In the genomic region with DNA sequence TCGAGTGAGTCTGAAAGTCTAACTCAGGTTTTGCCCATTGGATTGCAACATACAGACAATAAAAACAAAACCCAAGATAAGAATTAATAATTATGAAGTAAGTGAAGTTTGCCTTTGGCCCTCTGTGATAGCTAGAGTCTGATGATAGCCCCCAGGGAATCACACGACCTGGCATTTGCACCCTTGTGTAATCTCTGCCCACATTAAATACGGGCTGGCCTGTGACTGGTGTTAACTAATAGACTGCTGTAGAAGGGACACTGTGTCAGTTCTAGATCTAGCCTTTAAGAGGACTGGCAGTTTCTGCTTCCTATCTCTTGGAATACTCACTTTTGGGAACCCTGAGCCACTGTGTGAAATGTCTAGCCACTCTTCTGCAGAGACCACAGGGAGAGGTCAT, we compare ENCODE assay signal across 33 cellular contexts. TPM values are rescaled to one million over a fixed set of nuclear protein-coding genes. Genes with fewer than 3 reads are reported as not detected.
A peak's percentile ranks its signal among the peaks of the same experiment; 100 is the strongest.
DNase-seq lines count a peak whose midpoint lies in the region; ATAC-seq, FAIRE-seq and TF ChIP-seq lines count a peak whose summit lies in the region.
"Had no signal": no experiment of that assay in that cellular context is flagged by ENCODE, and none has a peak within 500 bp of the region (broad histone marks: within the 10 kb centered on the region; RNA-seq: fewer than 3 reads in every experiment).

No MANE protein-coding gene starts in this region.

- no peak for FAIRE-seq in HepG2 (lab: Jason Lieb, UNC)
- no peak for FAIRE-seq in small intestine (lab: Jason Lieb, UNC)
- FAIRE-seq: A549, GM12878, GM12892, GM18507 had no signal

- no peak overlapping the region for H3K9ac ChIP-seq in liver (ENCODE audit: low read depth in 1 of 2, low read length in 2 of 2)
- no peak overlapping the region for H3K9ac ChIP-seq in HepG2 (ENCODE audit: insufficient read depth, low read depth, low read length)
- no peak overlapping the region for H3K9ac ChIP-seq in SK-N-MC (ENCODE audit: insufficient read length)
- H3K9ac ChIP-seq: BLaER1 had no signal

- H3K36me3 ChIP-seq in liver (ENCODE audit: control insufficient read depth in 4 of 4, insufficient read depth in 3 of 4, low read depth in 1 of 4, low read length in 3 of 4) (no peaks in the 10 kb centered on the region), HepG2 (replicated peaks in 1 of 2; ENCODE audit: control insufficient read depth in 1 of 2, insufficient read depth in 2 of 2, low read length in 2 of 2) (no peaks in the 10 kb centered on the region), SK-N-MC (ENCODE audit: insufficient read depth, low read length) (no peaks in the 10 kb centered on the region), small intestine (ENCODE audit: control insufficient read depth in 2 of 2, insufficient read depth in 2 of 2, low read length in 2 of 2) (no peaks in the 10 kb centered on the region)
- H3K36me3 ChIP-seq: BE2C, BLaER1 had no signal

- no peak for TF ChIP-seq RAD21 in liver (IDR thresholded peaks at IDR 0.05)
- no peak for TF ChIP-seq RAD21 in HepG2 (CRISPR knock-in tag; IDR thresholded peaks at IDR 0.05)

- no peak for TF ChIP-seq EP300 in HepG2 (IDR thresholded peaks at IDR 0.05; ENCODE audit: low read depth in 2 of 2, low read length in 2 of 2)
- TF ChIP-seq EP300 in HepG2 (CRISPR knock-in tag; IDR thresholded peaks at IDR 0.05; ENCODE audit: borderline replicate concordance) = no peak

- H3K4me2 ChIP-seq in HepG2 (ENCODE audit: low read depth, low read length) = no peak overlapping the region
- H3K4me2 ChIP-seq: A549, BLaER1 had no signal

- ATAC-seq in HepG2 (no peak), left lobe of liver (peak; percentile 76), HG02642 (IDR thresholded peaks at IDR 0.05; ENCODE audit: poor library complexity, unreplicated experiment) (no peak), HG02852 (IDR thresholded peaks at IDR 0.05; ENCODE audit: unreplicated experiment) (no peak)
- ATAC-seq: A549, GM12878 had no signal

- H3K4me3 ChIP-seq in liver (ENCODE audit: low read depth in 1 of 3, low read length in 3 of 3) (no peak overlapping the region), HepG2 (replicated peaks in 1 of 3; ENCODE audit: insufficient read depth in 1 of 3, low read depth in 2 of 3, low read length in 3 of 3) (no peak overlapping the region), SK-N-MC (no peak overlapping the region), small intestine (ENCODE audit: low read depth in 1 of 2, low read length in 2 of 2) (no peak overlapping the region)
- H3K4me3 ChIP-seq: A549, BLaER1, GM12878 had no signal

- peaks cover 0 to 34% (median 23%) of the 10 kb centered on the region in 4 donors for H3K4me1 ChIP-seq in liver (ENCODE audit: control insufficient read depth in 4 of 4, insufficient read depth in 4 of 4, low read length in 3 of 4)
- no peaks in the 10 kb centered on the region for H3K4me1 ChIP-seq in HepG2 (ENCODE audit: insufficient read depth, low read length)
- H3K4me1 ChIP-seq in small intestine (ENCODE audit: control insufficient read depth in 2 of 2, insufficient read depth in 1 of 2, low read depth in 1 of 2, low read length in 1 of 2) = no peaks in the 10 kb centered on the region
- H3K4me1 ChIP-seq: A549, BE2C, BLaER1 had no signal

- 32% methylated on average over 3 of the region's 3 CpGs for WGBS in liver
- WGBS in HepG2 (ENCODE audit: low lambda C conversion rate) = 0% methylated on average over 1 of the region's 3 CpGs
- WGBS in small intestine, 3 donors = 12 to 51% (median 33%) methylated on average over 3 of the region's 3 CpGs

- no peaks in the 10 kb centered on the region for H4K20me1 ChIP-seq in HepG2 (ENCODE audit: insufficient read depth, low read length)
- H4K20me1 ChIP-seq: BLaER1 had no signal

- H3K27me3 ChIP-seq in liver (ENCODE audit: control insufficient read depth in 4 of 4, insufficient read depth in 4 of 4, low read length in 3 of 4) (no peaks in the 10 kb centered on the region), HepG2 (ENCODE audit: control insufficient read depth in 1 of 2, insufficient read depth in 2 of 2, low read length in 2 of 2) (no peaks in the 10 kb centered on the region), small intestine (ENCODE audit: control insufficient read depth in 2 of 2, insufficient read depth in 2 of 2, low read length in 2 of 2) (peaks cover 0 to 3% of the 10 kb centered on the region in 2 donors)
- H3K27me3 ChIP-seq: BE2C had no signal

- H3K27ac ChIP-seq in liver (ENCODE audit: low read depth in 1 of 2, low read length in 2 of 2) = peak overlapping the region in 1 of 2 donors; percentile 46
- H3K27ac ChIP-seq in HepG2 (ENCODE audit: extremely low read length, insufficient read depth, low read length) = no peak overlapping the region
- peak overlapping the region; percentile 98; the same call in 1 of the 2 replicates for H3K27ac ChIP-seq in SK-N-MC
- H3K27ac ChIP-seq in small intestine (ENCODE audit: low read depth in 1 of 2, low read length in 1 of 2) = no peak overlapping the region
- H3K27ac ChIP-seq: 22Rv1, A549, BLaER1 had no signal

- no TSS peak for BruUV-seq in HepG2 (replicated peaks; lab: Mats Ljungman, UMichigan)

- in situ Hi-C loops in HepG2 (cut with HindIII; ENCODE audit: extremely low pct_ligation_motif_present, low pct_unique_long_range_greater_than_20kb) = no loop called here

- H2AFZ ChIP-seq in HepG2 (ENCODE audit: low read length) = no peak overlapping the region

- no peak for DNase-seq in HepG2 (ENCODE audit: low spot score)
- DNase-seq in SK-N-MC (ENCODE audit: low read depth, low spot score) = no peak
- peak; percentile 74 for DNase-seq in left lobe of liver (ENCODE audit: low spot score)
- DNase-seq in small intestine = peak; percentile 57
- no peak for DNase-seq in HCEC 1CT
- DNase-seq: ACHN; BE2C; C1 segment of cervical spinal cord; CD4-positive, alpha-beta memory T cell; CD4-positive, CD25-positive, alpha-beta regulatory T cell; CD8-positive, alpha-beta memory T cell; COR-L47; DMS 273 treated with DMSO at 0.1 percent for 48 hours; DMS153; DMS53; DMS79; DND-41; EL; GDM1 had no signal

- intact Hi-C loops in HepG2 (cut with micrococcal nuclease; ENCODE audit: unreplicated experiment) = no loop called here

- no peaks in the 10 kb centered on the region for H3K79me2 ChIP-seq in HepG2 (ENCODE audit: insufficient read depth, low read length)

- no peak for TF ChIP-seq POLR2A in HepG2 (IDR thresholded peaks at IDR 0.05; ENCODE audit: insufficient read depth in 1 of 2, low read depth in 2 of 2, low read length in 2 of 2)

- POLR2A ChIA-PET in HepG2 (lab: Yijun Ruan, JAX) = no interaction called here

- CTCF ChIA-PET in HepG2 (lab: Yijun Ruan, JAX; ENCODE audit: low intra/inter-chr PET ratio, low total read pairs) = no interaction called here

- H3K9me3 ChIP-seq in liver (ENCODE audit: control insufficient read depth in 4 of 4, low read length in 3 of 4) = no peaks in the 10 kb centered on the region
- H3K9me3 ChIP-seq in HepG2 (ENCODE audit: low read length) = no peaks in the 10 kb centered on the region
- H3K9me3 ChIP-seq in SK-N-MC (ENCODE audit: low read depth, low read length) = no peaks in the 10 kb centered on the region
- H3K9me3 ChIP-seq in small intestine (ENCODE audit: control insufficient read depth, low read depth) = no peaks in the 10 kb centered on the region
- H3K9me3 ChIP-seq: A549, BE2C had no signal

- TF ChIP-seq CTCF in liver (IDR thresholded peaks at IDR 0.05; ENCODE audit: low read depth, low read length, missing input control) (no peak), HepG2 (CRISPR knock-in tag; IDR thresholded peaks at IDR 0.05) (no peak)

RNA-seq across cellular contexts. Expression of a gene that starts 8.0 kb away (rescaled TPM):
- total RNA-seq in liver (under 1 TPM in 1 of 2 donors, not detected in 1; 0.08 TPM), HepG2 (2016; rRNA removed; fragmentation: Illumina TruSeq; extraction: Trizol) (not detected in 2 replicates), left lobe of liver (not detected)
- polyA plus RNA-seq in liver (under 1 TPM in 1 of 2 donors, not detected in 1; 0.28 TPM), HepG2 (2011; rRNA removed) (not detected in 2 replicates), small intestine (not detected)
- total RNA-seq in HepG2 (2016; cell fraction: cytosol; rRNA removed; fragmentation: Illumina TruSeq; extraction: Trizol; ENCODE audit: low read depth) = not detected in 2 replicates
- not detected in 2 replicates for total RNA-seq in HepG2 (2016; cell fraction: insoluble cytoplasmic fraction; rRNA removed; fragmentation: Illumina TruSeq; extraction: Trizol)
- total RNA-seq in HepG2 (2016; cell fraction: membrane; rRNA removed; fragmentation: Illumina TruSeq; extraction: Trizol) = not detected in 2 replicates
- not detected in 2 replicates for total RNA-seq in HepG2 (2016; cell fraction: nucleus; rRNA removed; fragmentation: Illumina TruSeq; extraction: Trizol)
- not detected in 2 replicates for polyA plus RNA-seq in HepG2 (2011; cell fraction: cytosol; rRNA removed)
- polyA plus RNA-seq in HepG2 (2011; cell fraction: nucleus; rRNA removed) = not detected in 2 replicates
- not detected in 2 replicates for polyA plus RNA-seq in HepG2 (2012)
- polyA plus RNA-seq in HepG2 (2016; cell fraction: cytosol; fragmentation: Illumina TruSeq; extraction: Trizol; ENCODE audit: low read depth) = not detected in 2 replicates
- not detected in 2 replicates for polyA plus RNA-seq in HepG2 (2016; cell fraction: insoluble cytoplasmic fraction; fragmentation: Illumina TruSeq; extraction: Trizol; ENCODE audit: low read depth)
- not detected in 2 replicates for polyA plus RNA-seq in HepG2 (2016; cell fraction: membrane; fragmentation: Illumina TruSeq; extraction: Trizol; ENCODE audit: low read depth)
- not detected in 2 replicates for polyA plus RNA-seq in HepG2 (2016; cell fraction: nucleus; fragmentation: Illumina TruSeq; extraction: Trizol; ENCODE audit: insufficient read depth, low read depth)
- not detected in 2 replicates for polyA minus RNA-seq in HepG2 (2011; rRNA and poly(A)+ RNA removed; ENCODE audit: low replicate concordance)
- polyA minus RNA-seq in HepG2 (2011; cell fraction: cytosol; rRNA and poly(A)+ RNA removed) = not detected in 2 replicates
- polyA minus RNA-seq in HepG2 (2011; cell fraction: nucleus; rRNA and poly(A)+ RNA removed) = not detected in 2 replicates
- total RNA-seq: A172; CD4-positive, alpha-beta memory T cell; CD4-positive, CD25-positive, alpha-beta regulatory T cell; CD8-positive, alpha-beta memory T cell; Daoy; G401; GM12878 had no signal
- polyA plus RNA-seq: A549; AG04450; CD14-positive monocyte; CD4-positive, alpha-beta memory T cell; CD4-positive, CD25-positive, alpha-beta regulatory T cell; CD8-positive, alpha-beta memory T cell; GM12878 had no signal

RNA-seq across cellular contexts. Expression of a gene that starts 40.4 kb away (rescaled TPM):
- 10 to 100 TPM; 16.0 to 52.1 TPM for total RNA-seq in liver
- 10 to 100 TPM; 11.8 to 21.8 TPM for polyA plus RNA-seq in liver
- 16.0 and 16.9 TPM in 2 replicates for total RNA-seq in HepG2 (2016; rRNA removed; fragmentation: Illumina TruSeq; extraction: Trizol)
- total RNA-seq in HepG2 (2016; cell fraction: cytosol; rRNA removed; fragmentation: Illumina TruSeq; extraction: Trizol; ENCODE audit: low read depth) = 4.8 and 5.5 TPM in 2 replicates
- 15.8 and 17.4 TPM in 2 replicates for total RNA-seq in HepG2 (2016; cell fraction: insoluble cytoplasmic fraction; rRNA removed; fragmentation: Illumina TruSeq; extraction: Trizol)
- total RNA-seq in HepG2 (2016; cell fraction: membrane; rRNA removed; fragmentation: Illumina TruSeq; extraction: Trizol) = 7.3 and 7.8 TPM in 2 replicates
- 28.6 and 28.9 TPM in 2 replicates for total RNA-seq in HepG2 (2016; cell fraction: nucleus; rRNA removed; fragmentation: Illumina TruSeq; extraction: Trizol)
- 8.3 and 8.5 TPM in 2 replicates for polyA plus RNA-seq in HepG2 (2011; rRNA removed)
- polyA plus RNA-seq in HepG2 (2011; cell fraction: cytosol; rRNA removed) = 3.1 and 5.3 TPM in 2 replicates
- 6.6 and 7.9 TPM in 2 replicates for polyA plus RNA-seq in HepG2 (2011; cell fraction: nucleus; rRNA removed)
- 10.5 and 13.0 TPM in 2 replicates for polyA plus RNA-seq in HepG2 (2012)
- 1.1 and 1.2 TPM in 2 replicates for polyA plus RNA-seq in HepG2 (2016; cell fraction: cytosol; fragmentation: Illumina TruSeq; extraction: Trizol; ENCODE audit: low read depth)
- polyA plus RNA-seq in HepG2 (2016; cell fraction: insoluble cytoplasmic fraction; fragmentation: Illumina TruSeq; extraction: Trizol; ENCODE audit: low read depth) = 12.5 and 14.1 TPM in 2 replicates
- polyA plus RNA-seq in HepG2 (2016; cell fraction: membrane; fragmentation: Illumina TruSeq; extraction: Trizol; ENCODE audit: low read depth) = 2.6 and 2.8 TPM in 2 replicates
- 27.2 and 27.4 TPM in 2 replicates for polyA plus RNA-seq in HepG2 (2016; cell fraction: nucleus; fragmentation: Illumina TruSeq; extraction: Trizol; ENCODE audit: insufficient read depth, low read depth)
- polyA minus RNA-seq in HepG2 (2011; rRNA and poly(A)+ RNA removed; ENCODE audit: low replicate concordance) = 7.6 and 13.7 TPM in 2 replicates
- polyA minus RNA-seq in HepG2 (2011; cell fraction: cytosol; rRNA and poly(A)+ RNA removed) = 13.0 and 15.3 TPM in 2 replicates
- polyA minus RNA-seq in HepG2 (2011; cell fraction: nucleus; rRNA and poly(A)+ RNA removed) = 34.8 and 37.4 TPM in 2 replicates
- total RNA-seq in left lobe of liver = 29.3 TPM
- 1 to 10 TPM; 3.8 to 7.2 (median 5.9) TPM for polyA plus RNA-seq in small intestine
- total RNA-seq: G401 had no signal

Comparison
In these comparisons a context has a peak if more than half of its experiments do, and no peak if none do; other contexts are left out.
1. DNase-seq: peak in left lobe of liver (single experiment) and small intestine (single experiment); none in HepG2 (single experiment), SK-N-MC (single experiment) and HCEC 1CT (single experiment).